1 cellular context compared by ENCODE assay signal in the genomic region with DNA sequence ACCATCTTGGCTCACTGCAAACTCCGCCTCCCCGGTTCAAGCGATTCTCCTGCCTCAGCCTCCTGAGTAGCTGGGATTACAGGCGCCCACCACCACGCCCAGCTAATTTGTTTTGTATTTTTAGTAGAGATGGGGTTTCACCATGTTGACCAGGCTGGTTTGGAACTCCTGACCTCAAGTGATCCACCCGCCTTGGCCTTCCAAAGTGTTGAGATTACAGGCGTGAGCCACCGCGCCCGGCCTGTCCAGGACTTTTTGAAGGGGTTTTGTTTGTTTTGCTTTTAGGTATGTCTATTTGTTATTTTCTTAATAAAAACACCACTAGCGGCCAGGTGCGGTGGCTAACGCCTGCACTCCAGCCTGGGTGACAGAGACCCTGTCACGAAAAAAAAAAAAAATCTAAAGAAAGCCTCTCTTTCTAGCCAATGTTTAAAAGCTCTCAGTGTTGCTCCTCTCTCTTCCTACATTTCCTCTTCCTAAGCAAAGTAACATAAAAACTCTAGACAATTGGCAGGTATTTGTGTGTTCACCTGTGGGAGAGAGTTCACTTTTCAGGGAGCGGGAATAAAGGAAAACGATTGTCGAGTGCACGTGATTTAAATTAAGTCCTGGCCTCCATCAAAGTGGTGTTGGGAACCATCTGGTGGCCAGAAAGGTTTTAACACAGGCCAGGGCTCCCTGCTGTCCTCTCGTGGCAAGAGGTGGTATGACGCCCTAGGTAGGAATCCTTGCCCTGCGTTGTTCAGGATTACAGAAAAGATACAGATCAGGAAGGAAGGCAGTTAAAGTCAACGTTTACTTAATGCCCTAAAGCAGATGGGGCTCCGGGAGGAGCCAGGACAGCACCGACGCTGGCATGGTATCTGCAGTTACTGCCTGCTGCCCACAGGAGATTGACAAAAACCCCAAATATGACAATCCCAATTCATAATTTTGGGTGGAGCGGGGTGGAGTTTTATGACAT.
A peak's percentile ranks its signal among the peaks of the same experiment; 100 is the strongest.
TF ChIP-seq lines count a peak whose summit lies in the region.

No MANE protein-coding gene starts in this region.

TF ChIP-seq in HepG2, 621 proteins besides CTCF, POLR2A, EP300 and RAD21 (continued from another document):
- TF ChIP-seq, protein P1, sequence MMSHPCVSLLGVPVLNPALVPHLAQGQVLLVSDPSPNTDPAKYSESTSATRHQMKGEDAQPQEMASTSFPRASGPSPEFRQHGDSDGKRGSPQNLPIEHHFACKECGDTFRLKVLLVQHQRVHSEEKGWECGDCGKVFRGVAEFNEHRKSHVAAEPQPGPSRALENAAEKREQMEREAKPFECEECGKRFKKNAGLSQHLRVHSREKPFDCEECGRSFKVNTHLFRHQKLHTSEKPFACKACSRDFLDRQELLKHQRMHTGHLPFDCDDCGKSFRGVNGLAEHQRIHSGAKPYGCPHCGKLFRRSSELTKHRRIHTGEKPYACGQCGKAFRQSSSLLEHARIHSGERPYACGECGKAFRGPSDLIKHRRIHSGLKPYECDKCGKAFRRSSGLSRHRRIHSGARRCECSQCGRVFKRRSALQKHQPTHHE (CRISPR knock-in tag; IDR thresholded peaks at IDR 0.05; ENCODE audit: borderline replicate concordance), result no peak
- TF ChIP-seq KMT2B (CRISPR knock-in tag; IDR thresholded peaks at IDR 0.05) (peak; percentile 37; the same call in 1 of the 2 replicates), ZNF501 (CRISPR knock-in tag; IDR thresholded peaks at IDR 0.05) (peak; percentile 45; the same call in 1 of the 2 replicates), KAT8 (CRISPR knock-in tag; IDR thresholded peaks at IDR 0.05) (peak; percentile 37; the same call in 1 of the 2 replicates), SAP130 (CRISPR knock-in tag; IDR thresholded peaks at IDR 0.05; ENCODE audit: low read depth) (peak; percentile 59), NFE2 (CRISPR knock-in tag; IDR thresholded peaks at IDR 0.05) (no peak), ARNT2 (CRISPR knock-in tag; IDR thresholded peaks at IDR 0.05; ENCODE audit: low read depth) (no peak), ZNF792 (CRISPR knock-in tag; IDR thresholded peaks at IDR 0.05) (no peak), YY1 (IDR thresholded peaks at IDR 0.05; ENCODE audit: insufficient read depth, insufficient replicate concordance, low read depth, low read length) (peak; percentile 58), ZNF101 (CRISPR knock-in tag; IDR thresholded peaks at IDR 0.05; ENCODE audit: borderline replicate concordance, low read depth) (no peak), GTF3A (CRISPR knock-in tag; conservative IDR thresholded peaks at IDR 0.05) (no peak), ZNF253 (CRISPR knock-in tag; IDR thresholded peaks at IDR 0.05; ENCODE audit: borderline replicate concordance) (no peak), ZNF782 (CRISPR knock-in tag; IDR thresholded peaks at IDR 0.05; ENCODE audit: borderline replicate concordance) (0 out of 2 replicates have a peak, but pooled peaks have one; percentile 30), ZNF616 (CRISPR knock-in tag; IDR thresholded peaks at IDR 0.05; ENCODE audit: low read depth) (no peak), TSC22D2 (CRISPR knock-in tag; IDR thresholded peaks at IDR 0.05; ENCODE audit: borderline replicate concordance) (peak; percentile 69; the same call in 1 of the 2 replicates)
- TF ChIP-seq, protein P2, sequence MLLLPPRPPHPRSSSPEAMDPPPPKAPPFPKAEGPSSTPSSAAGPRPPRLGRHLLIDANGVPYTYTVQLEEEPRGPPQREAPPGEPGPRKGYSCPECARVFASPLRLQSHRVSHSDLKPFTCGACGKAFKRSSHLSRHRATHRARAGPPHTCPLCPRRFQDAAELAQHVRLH (CRISPR knock-in tag; IDR thresholded peaks at IDR 0.05; ENCODE audit: borderline replicate concordance, low read depth), result peak; percentile 70; the same call in 1 of the 2 replicates
- TF ChIP-seq, protein P3, sequence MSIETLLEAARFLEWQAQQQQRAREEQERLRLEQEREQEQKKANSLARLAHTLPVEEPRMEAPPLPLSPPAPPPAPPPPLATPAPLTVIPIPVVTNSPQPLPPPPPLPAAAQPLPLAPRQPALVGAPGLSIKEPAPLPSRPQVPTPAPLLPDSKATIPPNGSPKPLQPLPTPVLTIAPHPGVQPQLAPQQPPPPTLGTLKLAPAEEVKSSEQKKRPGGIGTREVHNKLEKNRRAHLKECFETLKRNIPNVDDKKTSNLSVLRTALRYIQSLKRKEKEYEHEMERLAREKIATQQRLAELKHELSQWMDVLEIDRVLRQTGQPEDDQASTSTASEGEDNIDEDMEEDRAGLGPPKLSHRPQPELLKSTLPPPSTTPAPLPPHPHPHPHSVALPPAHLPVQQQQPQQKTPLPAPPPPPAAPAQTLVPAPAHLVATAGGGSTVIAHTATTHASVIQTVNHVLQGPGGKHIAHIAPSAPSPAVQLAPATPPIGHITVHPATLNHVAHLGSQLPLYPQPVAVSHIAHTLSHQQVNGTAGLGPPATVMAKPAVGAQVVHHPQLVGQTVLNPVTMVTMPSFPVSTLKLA (IDR thresholded peaks at IDR 0.05), result no peak
- TF ChIP-seq, protein P4, sequence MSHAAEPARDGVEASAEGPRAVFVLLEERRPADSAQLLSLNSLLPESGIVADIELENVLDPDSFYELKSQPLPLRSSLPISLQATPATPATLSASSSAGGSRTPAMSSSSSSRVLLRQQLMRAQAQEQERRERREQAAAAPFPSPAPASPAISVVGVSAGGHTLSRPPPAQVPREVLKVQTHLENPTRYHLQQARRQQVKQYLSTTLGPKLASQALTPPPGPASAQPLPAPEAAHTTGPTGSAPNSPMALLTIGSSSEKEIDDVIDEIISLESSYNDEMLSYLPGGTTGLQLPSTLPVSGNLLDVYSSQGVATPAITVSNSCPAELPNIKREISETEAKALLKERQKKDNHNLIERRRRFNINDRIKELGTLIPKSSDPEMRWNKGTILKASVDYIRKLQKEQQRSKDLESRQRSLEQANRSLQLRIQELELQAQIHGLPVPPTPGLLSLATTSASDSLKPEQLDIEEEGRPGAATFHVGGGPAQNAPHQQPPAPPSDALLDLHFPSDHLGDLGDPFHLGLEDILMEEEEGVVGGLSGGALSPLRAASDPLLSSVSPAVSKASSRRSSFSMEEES (CRISPR knock-in tag; IDR thresholded peaks at IDR 0.05), result peak; percentile 88
- TF ChIP-seq, protein P5, sequence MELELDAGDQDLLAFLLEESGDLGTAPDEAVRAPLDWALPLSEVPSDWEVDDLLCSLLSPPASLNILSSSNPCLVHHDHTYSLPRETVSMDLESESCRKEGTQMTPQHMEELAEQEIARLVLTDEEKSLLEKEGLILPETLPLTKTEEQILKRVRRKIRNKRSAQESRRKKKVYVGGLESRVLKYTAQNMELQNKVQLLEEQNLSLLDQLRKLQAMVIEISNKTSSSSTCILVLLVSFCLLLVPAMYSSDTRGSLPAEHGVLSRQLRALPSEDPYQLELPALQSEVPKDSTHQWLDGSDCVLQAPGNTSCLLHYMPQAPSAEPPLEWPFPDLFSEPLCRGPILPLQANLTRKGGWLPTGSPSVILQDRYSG (CRISPR knock-in tag; IDR thresholded peaks at IDR 0.05), result no peak
- TF ChIP-seq, protein P6, sequence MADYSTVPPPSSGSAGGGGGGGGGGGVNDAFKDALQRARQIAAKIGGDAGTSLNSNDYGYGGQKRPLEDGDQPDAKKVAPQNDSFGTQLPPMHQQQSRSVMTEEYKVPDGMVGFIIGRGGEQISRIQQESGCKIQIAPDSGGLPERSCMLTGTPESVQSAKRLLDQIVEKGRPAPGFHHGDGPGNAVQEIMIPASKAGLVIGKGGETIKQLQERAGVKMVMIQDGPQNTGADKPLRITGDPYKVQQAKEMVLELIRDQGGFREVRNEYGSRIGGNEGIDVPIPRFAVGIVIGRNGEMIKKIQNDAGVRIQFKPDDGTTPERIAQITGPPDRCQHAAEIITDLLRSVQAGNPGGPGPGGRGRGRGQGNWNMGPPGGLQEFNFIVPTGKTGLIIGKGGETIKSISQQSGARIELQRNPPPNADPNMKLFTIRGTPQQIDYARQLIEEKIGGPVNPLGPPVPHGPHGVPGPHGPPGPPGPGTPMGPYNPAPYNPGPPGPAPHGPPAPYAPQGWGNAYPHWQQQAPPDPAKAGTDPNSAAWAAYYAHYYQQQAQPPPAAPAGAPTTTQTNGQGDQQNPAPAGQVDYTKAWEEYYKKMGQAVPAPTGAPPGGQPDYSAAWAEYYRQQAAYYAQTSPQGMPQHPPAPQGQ (CRISPR knock-in tag; IDR thresholded peaks at IDR 0.05; ENCODE audit: borderline replicate concordance), result no peak
TF ChIP-seq in HepG2: peak in this region for 97.
